Comparison of ENCODE assay signal across 29 cellular contexts in genomic region chr9:83140061-83140460, GRCh38.
"Had no signal": no experiment of that assay in that cellular context is flagged by ENCODE, and none has a peak within 500 bp of the region (broad histone marks: within the 10 kb centered on the region; RNA-seq: fewer than 3 reads in every experiment).

No MANE protein-coding gene starts in this region.

- DNase-seq: islet precursor cell; left cardiac atrium; left lung; lower lobe of right lung; mammary epithelial cell; mesenchymal stem cell; naive B cell; natural killer cell; nephron progenitor cell; occipital lobe; right lobe of liver; stimulated activated CD4-positive, alpha-beta T cell treated with anti-CD3 and anti-CD28 coated beads, Interleukin-1b, Interleukin-23, amount 100 ng/mL, for 48 hours; stimulated activated CD4-positive, alpha-beta T cell treated with anti-CD3 and anti-CD28 coated beads, Interleukin-2, amount 100 ng/mL, for 48 hours; stimulated activated CD4-positive, alpha-beta T cell treated with anti-CD3 and anti-CD28 coated beads, Interleukin-4, amount 100 ng/mL, for 4 hours; stimulated activated CD8-positive, alpha-beta memory T cell treated with anti-CD3 and anti-CD28 coated beads, Interleukin-4, amount 100 ng/mL, for 48 hours; stimulated activated naive CD4-positive, alpha-beta T cell treated with Interleukin-2 at 50 U/mL for 16 hours; stimulated activated naive CD8-positive, alpha-beta T cell treated with anti-CD3 and anti-CD28 coated beads, Interleukin-15, amount 100 ng/mL, for 72 hours; substantia nigra had no signal

- H3K4me3 ChIP-seq: hepatocyte, left lung, lower lobe of right lung, neural progenitor cell, right atrium auricular region, right lobe of liver, smooth muscle cell, tibial nerve, vagina had no signal

- H3K9me3 Mint-ChIP-seq: nephron progenitor cell; neural progenitor cell; stimulated activated memory B cell treated with anti-CD40 and anti-IgM and Interleukin-4, amounts not matched to agents 10 μg/mL and 1 μg/mL and 100 μg/mL, for 72 hours; type B pancreatic cell had no signal

- H3K36me3 Mint-ChIP-seq: naive B cell; natural killer cell; neural progenitor cell; stimulated activated memory B cell treated with anti-CD40 and anti-IgM and Interleukin-4, amounts not matched to agents 10 μg/mL and 1 μg/mL and 100 μg/mL, for 72 hours; type B pancreatic cell had no signal

- H3K27me3 ChIP-seq: hepatocyte, left lung, neural progenitor cell, neutrophil, right atrium auricular region, right lobe of liver, tibial nerve, vagina had no signal

- H3K27me3 Mint-ChIP-seq: stimulated activated memory B cell treated with anti-CD40 and anti-IgM and Interleukin-4, amounts not matched to agents 10 μg/mL and 1 μg/mL and 100 μg/mL, for 72 hours; type B pancreatic cell had no signal

- H3K4me3 Mint-ChIP-seq: naive B cell; natural killer cell; nephron progenitor cell; neural progenitor cell; stimulated activated memory B cell treated with anti-CD40 and anti-IgM and Interleukin-4, amounts not matched to agents 10 μg/mL and 1 μg/mL and 100 μg/mL, for 72 hours; stimulated activated naive CD8-positive, alpha-beta T cell treated with anti-CD3 and anti-CD28 coated beads, Interleukin-15, amount 100 ng/mL, for 72 hours; type B pancreatic cell had no signal

- H3K27ac ChIP-seq: hepatocyte, left lung, lower lobe of right lung, neural progenitor cell, neutrophil, parathyroid adenoma, right atrium auricular region, right lobe of liver, tibial nerve, vagina had no signal

- ATAC-seq: left cardiac atrium; left lung; lower lobe of right lung; natural killer cell; right lobe of liver; stimulated activated memory B cell treated with anti-CD40 and anti-IgM and Interleukin-4, amounts not matched to agents 10 μg/mL and 1 μg/mL and 100 μg/mL, for 72 hours; stimulated activated naive CD8-positive, alpha-beta T cell treated with anti-CD3 and anti-CD28 coated beads, Interleukin-15, amount 100 ng/mL, for 72 hours had no signal

- H3K27ac Mint-ChIP-seq: natural killer cell; nephron progenitor cell; neural progenitor cell; progenitor cell of endocrine pancreas; stimulated activated memory B cell treated with anti-CD40 and anti-IgM and Interleukin-4, amounts not matched to agents 10 μg/mL and 1 μg/mL and 100 μg/mL, for 72 hours; stimulated activated naive CD8-positive, alpha-beta T cell treated with anti-CD3 and anti-CD28 coated beads, Interleukin-15, amount 100 ng/mL, for 72 hours; type B pancreatic cell had no signal

- H3K4me1 Mint-ChIP-seq: naive B cell; natural killer cell; stimulated activated memory B cell treated with anti-CD40 and anti-IgM and Interleukin-4, amounts not matched to agents 10 μg/mL and 1 μg/mL and 100 μg/mL, for 72 hours; stimulated activated naive CD8-positive, alpha-beta T cell treated with anti-CD3 and anti-CD28 coated beads, Interleukin-15, amount 100 ng/mL, for 72 hours had no signal

- H3K36me3 ChIP-seq: left lung, lower lobe of right lung, neural progenitor cell, neutrophil, right atrium auricular region, right lobe of liver, tibial nerve, vagina had no signal
